In the genomic region with DNA sequence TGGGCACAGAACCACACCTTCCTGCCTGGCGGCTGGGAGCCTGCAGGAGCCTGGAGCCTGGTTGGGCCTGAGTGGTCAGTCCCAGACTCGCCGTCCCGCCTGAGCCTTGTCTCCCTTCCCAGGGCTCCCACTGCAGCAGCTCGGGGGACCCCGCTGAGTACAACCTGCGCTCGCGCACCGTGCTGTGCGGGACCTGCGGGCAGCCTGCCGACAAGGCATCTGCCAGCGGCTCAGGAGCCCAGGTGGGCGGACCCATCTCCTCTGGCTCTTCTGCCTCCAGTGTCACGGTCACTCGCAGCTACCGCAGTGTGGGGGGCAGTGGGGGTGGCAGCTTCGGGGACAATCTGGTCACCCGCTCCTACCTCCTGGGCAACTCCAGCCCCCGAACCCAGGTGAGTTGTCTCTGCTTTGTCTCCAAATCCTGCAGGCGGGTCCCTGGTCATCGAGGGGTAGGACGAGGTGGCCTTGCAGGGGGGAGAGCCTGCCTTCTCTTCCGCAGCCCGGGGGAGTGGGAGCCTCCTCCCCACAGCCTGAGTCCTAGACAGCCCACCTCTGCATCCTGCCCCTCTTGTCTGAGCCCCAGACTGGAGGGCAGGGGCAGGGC, we compare ENCODE assay signal across 27 cellular contexts. TPM values are rescaled to one million over a fixed set of nuclear protein-coding genes. Genes with fewer than 3 reads are reported as not detected.
DNase-seq lines count a peak whose midpoint lies in the region; ATAC-seq, FAIRE-seq and TF ChIP-seq lines count a peak whose summit lies in the region.
"Had no signal": no experiment of that assay in that cellular context is flagged by ENCODE, and none has a peak within 500 bp of the region (broad histone marks: within the 10 kb centered on the region; RNA-seq: fewer than 3 reads in every experiment).

No MANE protein-coding gene starts in this region.

- no peak for TF ChIP-seq EP300 in K562 (IDR thresholded peaks at IDR 0.05; ENCODE audit: low read length)

- H3K18ac ChIP-seq in neuronal stem cell (ENCODE audit: low read length), result peak overlapping the region; percentile 21

- CTCF ChIA-PET in K562 (lab: Yijun Ruan, JAX; ENCODE audit: low intra/inter-chr PET ratio), result no interaction called here
- CTCF ChIA-PET in activated CD4-positive, alpha-beta memory T cell treated with anti-CD3 and anti-CD28 coated beads for 36 hours (lab: Charles Lee), result interaction anchor here (1.4 to 18.7 kb wide), 3 partner anchors 8 to 87 kb away, joined by 3 to 310 read pairs (median 4); no protein-coding TSS in a partner anchor

- H3K36me3 ChIP-seq in K562 (ENCODE audit: control insufficient read depth, insufficient read depth, low read length), result peaks cover 60% of the 10 kb centered on the region; the same call in 2 of the 3 replicates
- peaks cover 49 to 74% of the 10 kb centered on the region in 2 donors for H3K36me3 ChIP-seq in neuronal stem cell (replicated peaks in 1 of 2; ENCODE audit: control insufficient read depth in 2 of 2, insufficient read depth in 2 of 2, low read length in 2 of 2)

- no peak for TF ChIP-seq CTCF in K562 (IDR thresholded peaks at IDR 0.05 in 2 of 3, conservative IDR thresholded peaks at IDR 0.05 in 1 of 3; ENCODE audit: insufficient read depth in 2 of 3, low read depth in 1 of 3, low read length in 3 of 3)

- no peak overlapping the region for H2BK5ac ChIP-seq in neuronal stem cell (ENCODE audit: low read length)

- H3K27me3 ChIP-seq in K562 (ENCODE audit: control insufficient read depth in 2 of 2, insufficient read depth in 2 of 2, low read length in 2 of 2) (no peaks in the 10 kb centered on the region), neuronal stem cell (ENCODE audit: control insufficient read depth in 3 of 3, insufficient read depth in 3 of 3, low read depth in 1 of 3, low read length in 3 of 3) (no peaks in the 10 kb centered on the region)
- H3K27me3 ChIP-seq: cardiac muscle cell, left lung had no signal

- H3K9me1 ChIP-seq in K562 (ENCODE audit: control insufficient read depth, insufficient read depth, low read length), result no peaks in the 10 kb centered on the region

- H3K14ac ChIP-seq in neuronal stem cell (ENCODE audit: low read length), result no peak overlapping the region

- in situ Hi-C loops in K562 (cut with MboI), result no loop called here

- no peaks in the 10 kb centered on the region for H3K4me1 Mint-ChIP-seq in activated CD4-positive, alpha-beta memory T cell treated with anti-CD3 and anti-CD28 coated beads for 36 hours (ENCODE audit: low read depth)
- H3K4me1 Mint-ChIP-seq: immature natural killer cell had no signal

- ATAC-seq in K562 (no peak), HG02798 (IDR thresholded peaks at IDR 0.05; ENCODE audit: poor library complexity, unreplicated experiment) (no peak), GM19023 (IDR thresholded peaks at IDR 0.05; ENCODE audit: unreplicated experiment) (no peak)
- ATAC-seq: activated CD8-positive, alpha-beta T cell treated with anti-CD3 and anti-CD28 coated beads, Interleukin-2, amount 10 ng/mL, durations not matched to agents 7 days and 5 days; activated naive CD4-positive, alpha-beta T cell treated with anti-CD3 and anti-CD28 coated beads, Interleukin-2, amount 50 U/mL, for 72 hours; left lung; psoas muscle had no signal

- H4K91ac ChIP-seq in neuronal stem cell (ENCODE audit: low read depth, low read length, poor library complexity), result no peak overlapping the region

- no peak for TF ChIP-seq RAD21 in K562 (CRISPR knock-in tag; conservative IDR thresholded peaks at IDR 0.05 in 1 of 2, IDR thresholded peaks at IDR 0.05 in 1 of 2)

- H2BK15ac ChIP-seq in neuronal stem cell (ENCODE audit: low read length), result no peak overlapping the region

- peak; percentile 48 for TF ChIP-seq POLR2A in GM12892 (IDR thresholded peaks at IDR 0.05; ENCODE audit: low read depth, low read length)
- no peak for TF ChIP-seq POLR2A in K562 (conservative IDR thresholded peaks at IDR 0.05)

- H3K27ac Mint-ChIP-seq in activated CD4-positive, alpha-beta memory T cell treated with anti-CD3 and anti-CD28 coated beads for 36 hours, result no peak overlapping the region
- H3K27ac Mint-ChIP-seq: activated CD8-positive, alpha-beta T cell treated with anti-CD3 and anti-CD28 coated beads, Interleukin-2, amount 10 ng/mL, durations not matched to agents 7 days and 5 days; activated T-helper 2 cell treated with anti-CD3 and anti-CD28 coated beads, Interferon-gamma antibody, Interleukin-2, Interleukin-4, amounts not matched to agents 10 μg/mL and 5 μg/mL and 100 μg/mL, durations not matched to agents 14 hours and 24 hours and 36 hours; immature natural killer cell had no signal

- H2BK120ac ChIP-seq in neuronal stem cell (ENCODE audit: low read depth, low read length), result no peak overlapping the region

- H2BK12ac ChIP-seq in neuronal stem cell (ENCODE audit: low read length), result no peak overlapping the region

- FAIRE-seq in GM12892 (lab: Jason Lieb, UNC), result no peak
- no peak for FAIRE-seq in K562 (lab: Jason Lieb, UNC)
- FAIRE-seq: endometrium, GM18507, urothelium cell line had no signal

- H3K27me3 Mint-ChIP-seq in activated CD4-positive, alpha-beta memory T cell treated with anti-CD3 and anti-CD28 coated beads for 36 hours, result no peaks in the 10 kb centered on the region

- no peaks in the 10 kb centered on the region for H3K9me3 ChIP-seq in K562 (replicated peaks; ENCODE audit: control insufficient read depth, insufficient read depth, low read depth, low read length)
- peaks cover 0 to 2% of the 10 kb centered on the region in 2 donors for H3K9me3 ChIP-seq in neuronal stem cell (replicated peaks in 1 of 2; ENCODE audit: control insufficient read depth in 2 of 2, insufficient read depth in 1 of 2, low read depth in 1 of 2, low read length in 2 of 2)
- H3K9me3 ChIP-seq: Caco-2, left lung, psoas muscle had no signal

- H3K4me3 ChIP-seq in K562, result no peak overlapping the region
- no peak overlapping the region for H3K4me3 ChIP-seq in neuronal stem cell (ENCODE audit: low read length in 2 of 2)
- H3K4me3 ChIP-seq: cardiac muscle cell, left lung, psoas muscle had no signal

- no peak for DNase-seq in GM12892 (ENCODE audit: insufficient read length)
- no peak for DNase-seq in K562 (ENCODE audit: extremely low read depth in 1 of 4, low spot score in 3 of 4)
- no peak for DNase-seq in neuronal stem cell (ENCODE audit: low spot score)
- no peak for DNase-seq in activated CD4-positive, alpha-beta memory T cell treated with anti-CD3 and anti-CD28 coated beads for 36 hours
- DNase-seq: activated CD4-positive, alpha-beta T cell treated with anti-CD3 and anti-CD28 coated beads for 1 hour; activated CD8-positive, alpha-beta T cell treated with anti-CD3 and anti-CD28 coated beads, Interleukin-2, amount 10 ng/mL, durations not matched to agents 7 days and 5 days; C1 segment of cervical spinal cord; Caco-2; dermis blood vessel endothelial cell; DMS79 treated with DMSO at 0.1 percent for 48 hours; immature natural killer cell; left lung; NCI-H1436 treated with DMSO at 0.1 percent for 48 hours; NCI-H446; NCI-H82; psoas muscle; stimulated activated naive CD4-positive, alpha-beta T cell had no signal

- H3K9ac ChIP-seq in K562 (ENCODE audit: insufficient read depth in 1 of 2, low read depth in 2 of 2, low read length in 2 of 2) (no peak overlapping the region; a peak in 1 of 4 replicates), neuronal stem cell (ENCODE audit: low read depth, low read length, poor library complexity) (no peak overlapping the region)
- H3K9ac ChIP-seq: KMS-11 had no signal

- H3K79me1 ChIP-seq in neuronal stem cell (ENCODE audit: low read depth, low read length), result peaks cover 1% of the 10 kb centered on the region

- WGBS in K562 (ENCODE audit: insufficient coverage, low coverage, missing lambda C conversion rate), result 95% methylated on average over 17 of the region's 26 CpGs
- no CpG with 5 or more reads among the region's 26 CpGs for WGBS in neuronal stem cell (ENCODE audit: extremely low coverage in 2 of 2, insufficient read length in 2 of 2, insufficient replicate concordance in 1 of 2), 2 donors

- no TSS peak for BruUV-seq in K562 (replicated peaks; lab: Mats Ljungman, UMichigan)

- H3K4me1 ChIP-seq in K562 (replicated peaks in 1 of 2; ENCODE audit: control insufficient read depth in 2 of 2, insufficient read depth in 2 of 2, low read length in 2 of 2), result peaks cover 0 to 23% of the 10 kb centered on the region in 2 experiments; a peak in 2 of 5 replicates
- no peaks in the 10 kb centered on the region for H3K4me1 ChIP-seq in neuronal stem cell (ENCODE audit: control insufficient read depth in 2 of 2, insufficient read depth in 1 of 2, low read depth in 1 of 2, low read length in 2 of 2)
- H3K4me1 ChIP-seq: Caco-2, left lung had no signal

- H3K4me2 ChIP-seq in K562 (ENCODE audit: insufficient read depth, low read length) (no peak overlapping the region), neuronal stem cell (ENCODE audit: insufficient read depth, low read length, poor library complexity, severe bottlenecking) (no peak overlapping the region)
- H3K4me2 ChIP-seq: KMS-11 had no signal

- POLR2A ChIA-PET in K562 (lab: Yijun Ruan, JAX), result interaction anchor here (0.6 to 0.7 kb wide), 2 partner anchors 14 to 22 kb away, joined by 3 read pairs; no protein-coding TSS in a partner anchor
- POLR2A ChIA-PET in activated CD4-positive, alpha-beta memory T cell treated with anti-CD3 and anti-CD28 coated beads for 36 hours (lab: Charles Lee), result no interaction called here

- H2AFZ ChIP-seq in K562 (ENCODE audit: low read depth, low read length) (no peak overlapping the region), neuronal stem cell (ENCODE audit: low read length) (no peak overlapping the region)

- no peaks in the 10 kb centered on the region for H3K9me3 Mint-ChIP-seq in activated CD4-positive, alpha-beta memory T cell treated with anti-CD3 and anti-CD28 coated beads for 36 hours
- H3K9me3 Mint-ChIP-seq: activated naive CD4-positive, alpha-beta T cell treated with anti-CD3 and anti-CD28 coated beads, Interleukin-2, amount 50 U/mL, for 72 hours; activated T-helper 2 cell treated with anti-CD3 and anti-CD28 coated beads, Interferon-gamma antibody, Interleukin-2, Interleukin-4, amounts not matched to agents 10 μg/mL and 5 μg/mL and 100 μg/mL, durations not matched to agents 14 hours and 24 hours and 36 hours; immature natural killer cell had no signal

- no peak overlapping the region for H2AK5ac ChIP-seq in neuronal stem cell (ENCODE audit: low read depth, low read length)

- intact Hi-C loops in K562 (cut with micrococcal nuclease), result no loop called here
- intact Hi-C loops in activated CD4-positive, alpha-beta memory T cell treated with anti-CD3 and anti-CD28 coated beads for 36 hours (cut with micrococcal nuclease), result no loop called here

- H3K4ac ChIP-seq in neuronal stem cell (ENCODE audit: low read length), result no peak overlapping the region

- no peaks in the 10 kb centered on the region for H3K79me2 ChIP-seq in K562 (ENCODE audit: control insufficient read depth, insufficient read depth, low read length)

- H4K20me1 ChIP-seq in K562 (replicated peaks; ENCODE audit: control insufficient read depth, insufficient read depth, low read length), result 0 out of 2 replicates have a peak, but pooled peaks cover 9% of the 10 kb centered on the region

- no peak overlapping the region for H3K23ac ChIP-seq in neuronal stem cell (ENCODE audit: low read depth, low read length, poor library complexity)

- H4K8ac ChIP-seq in neuronal stem cell (ENCODE audit: low read depth, low read length), result no peak overlapping the region

- H3K27ac ChIP-seq in K562 (ENCODE audit: extremely low read depth, low read depth, low read length) (no peak overlapping the region), neuronal stem cell (replicated peaks; ENCODE audit: low read length) (no peak overlapping the region)
- H3K27ac ChIP-seq: cardiac muscle cell, KMS-11, left lung, psoas muscle had no signal

- H3K36me3 Mint-ChIP-seq in activated CD4-positive, alpha-beta memory T cell treated with anti-CD3 and anti-CD28 coated beads for 36 hours, result peaks cover 36% of the 10 kb centered on the region
- H3K36me3 Mint-ChIP-seq: immature natural killer cell had no signal

- no peak overlapping the region for H3K4me3 Mint-ChIP-seq in activated CD4-positive, alpha-beta memory T cell treated with anti-CD3 and anti-CD28 coated beads for 36 hours
- H3K4me3 Mint-ChIP-seq: activated CD8-positive, alpha-beta T cell treated with anti-CD3 and anti-CD28 coated beads, Interleukin-2, amount 10 ng/mL, durations not matched to agents 7 days and 5 days; immature natural killer cell had no signal

RNA-seq across cellular contexts. Expression of a gene that starts 14.9 kb away (rescaled TPM):
- 19.0 TPM for polyA plus RNA-seq in GM12892 (2012; ENCODE audit: missing spikeins)
- total RNA-seq in K562 (2011; cell fraction: chromatin; rRNA removed; ENCODE audit: low replicate concordance), result 2.6 and 4.3 TPM in 2 replicates
- 3.5 and 4.1 TPM in 2 replicates for total RNA-seq in K562 (2011; cell fraction: nucleolus; rRNA removed)
- total RNA-seq in K562 (2011; cell fraction: nucleoplasm; rRNA removed), result 3.1 and 4.4 TPM in 2 replicates
- total RNA-seq in K562 (2014; rRNA removed) (0.45 and 0.49 TPM in 2 replicates), K562 (2014; rRNA removed; fragmentation: Illumina TruSeq; extraction: Trizol) (0.38 and 0.40 TPM in 2 replicates), K562 (2015; rRNA removed; fragmentation: Illumina TruSeq; extraction: Trizol) (0.40 and 0.72 TPM in 2 replicates), K562 (2021) (1.4 and 1.9 TPM in 2 replicates)
- polyA plus RNA-seq in K562 (2011; rRNA removed) (1.7 and 3.2 TPM in 2 replicates), K562 (2014; fragmentation: Illumina TruSeq; extraction: Trizol) (0.79 and 1.1 TPM in 2 replicates), K562 (2014; fragmentation: Nextera tagmentation; extraction: Ambion mirVana) (under 1 TPM; 0.04 to 0.06 TPM), K562 (2014; rRNA removed) (1.0 and 1.5 TPM in 2 replicates)
- polyA plus RNA-seq in K562 (2011; cell fraction: cytosol; rRNA removed), result 2.0 and 2.8 TPM in 2 replicates
- polyA plus RNA-seq in K562 (2011; cell fraction: nucleus; rRNA removed), result 15.5 and 18.8 TPM in 2 replicates
- 0.77 and 2.6 TPM in 2 replicates for polyA plus RNA-seq in K562 (2012)
- polyA minus RNA-seq in K562 (2011; rRNA and poly(A)+ RNA removed), result 0.53 and 0.96 TPM in 2 replicates
- polyA minus RNA-seq in K562 (2011; cell fraction: cytosol; rRNA and poly(A)+ RNA removed), result 1.7 and 2.1 TPM in 2 replicates
- polyA minus RNA-seq in K562 (2011; cell fraction: nucleus; rRNA and poly(A)+ RNA removed), result 1.3 and 2.0 TPM in 2 replicates
- polyA plus RNA-seq in neuronal stem cell (2013, experiment 1 of 2), result 4.4 TPM
- 4.5 TPM for polyA plus RNA-seq in neuronal stem cell (2013, experiment 2 of 2)
- 10 to 100 TPM; 68.2 to 75.1 TPM for total RNA-seq in activated CD4-positive, alpha-beta memory T cell treated with anti-CD3 and anti-CD28 coated beads for 36 hours

RNA-seq across cellular contexts. Expression of a gene that starts 24.0 kb away (rescaled TPM):
- 109 TPM for polyA plus RNA-seq in GM12892 (2012; ENCODE audit: missing spikeins)
- total RNA-seq in K562 (2011; cell fraction: chromatin; rRNA removed; ENCODE audit: low replicate concordance), result 84.8 and 209 TPM in 2 replicates
- 154 and 172 TPM in 2 replicates for total RNA-seq in K562 (2011; cell fraction: nucleolus; rRNA removed)
- 95.4 and 117 TPM in 2 replicates for total RNA-seq in K562 (2011; cell fraction: nucleoplasm; rRNA removed)
- total RNA-seq in K562 (2014; rRNA removed) (250 and 267 TPM in 2 replicates), K562 (2014; rRNA removed; fragmentation: Illumina TruSeq; extraction: Trizol) (41.3 and 44.0 TPM in 2 replicates), K562 (2015; rRNA removed; fragmentation: Illumina TruSeq; extraction: Trizol) (89.1 and 97.7 TPM in 2 replicates), K562 (2021) (347 and 354 TPM in 2 replicates)
- polyA plus RNA-seq in K562 (2011; rRNA removed) (88.2 and 129 TPM in 2 replicates), K562 (2014; fragmentation: Illumina TruSeq; extraction: Trizol) (77.1 and 104 TPM in 2 replicates), K562 (2014; fragmentation: Nextera tagmentation; extraction: Ambion mirVana) (1 to 10 TPM in 1 of 2 experiments, under 1 TPM in 1; 1.00 to 4.5 TPM), K562 (2014; rRNA removed) (123 and 166 TPM in 2 replicates)
- 116 and 274 TPM in 2 replicates for polyA plus RNA-seq in K562 (2011; cell fraction: cytosol; rRNA removed)
- 154 and 164 TPM in 2 replicates for polyA plus RNA-seq in K562 (2011; cell fraction: nucleus; rRNA removed)
- polyA plus RNA-seq in K562 (2012), result 193 TPM in 2 replicates
- polyA minus RNA-seq in K562 (2011; rRNA and poly(A)+ RNA removed), result 104 and 109 TPM in 2 replicates
- 151 and 176 TPM in 2 replicates for polyA minus RNA-seq in K562 (2011; cell fraction: cytosol; rRNA and poly(A)+ RNA removed)
- 47.4 and 69.6 TPM in 2 replicates for polyA minus RNA-seq in K562 (2011; cell fraction: nucleus; rRNA and poly(A)+ RNA removed)
- polyA plus RNA-seq in neuronal stem cell (2013, experiment 1 of 2), result 28.6 TPM
- 29.9 TPM for polyA plus RNA-seq in neuronal stem cell (2013, experiment 2 of 2)
- total RNA-seq in activated CD4-positive, alpha-beta memory T cell treated with anti-CD3 and anti-CD28 coated beads for 36 hours, result 100 to 1,000 TPM; 210 to 211 TPM

RNA-seq across cellular contexts. Expression of a gene that starts 55.4 kb away (rescaled TPM):
- polyA plus RNA-seq in GM12892 (2012; ENCODE audit: missing spikeins), result 13.9 TPM
- total RNA-seq in K562 (2011; cell fraction: chromatin; rRNA removed; ENCODE audit: low replicate concordance), result 27.5 and 49.0 TPM in 2 replicates
- 26.7 and 31.0 TPM in 2 replicates for total RNA-seq in K562 (2011; cell fraction: nucleolus; rRNA removed)
- 35.9 and 47.6 TPM in 2 replicates for total RNA-seq in K562 (2011; cell fraction: nucleoplasm; rRNA removed)
- total RNA-seq in K562 (2014; rRNA removed) (9.0 and 13.9 TPM in 2 replicates), K562 (2014; rRNA removed; fragmentation: Illumina TruSeq; extraction: Trizol) (11.9 and 12.2 TPM in 2 replicates), K562 (2015; rRNA removed; fragmentation: Illumina TruSeq; extraction: Trizol) (12.2 and 12.5 TPM in 2 replicates), K562 (2021) (12.7 and 16.2 TPM in 2 replicates)
- polyA plus RNA-seq in K562 (2011; rRNA removed) (21.8 and 27.7 TPM in 2 replicates), K562 (2014; fragmentation: Illumina TruSeq; extraction: Trizol) (22.8 and 25.2 TPM in 2 replicates), K562 (2014; fragmentation: Nextera tagmentation; extraction: Ambion mirVana) (1 to 10 TPM; 4.4 to 7.5 TPM), K562 (2014; rRNA removed) (11.2 and 12.8 TPM in 2 replicates)
- polyA plus RNA-seq in K562 (2011; cell fraction: cytosol; rRNA removed), result 18.8 and 22.8 TPM in 2 replicates
- polyA plus RNA-seq in K562 (2011; cell fraction: nucleus; rRNA removed), result 22.5 and 23.8 TPM in 2 replicates
- polyA plus RNA-seq in K562 (2012), result 8.6 and 12.8 TPM in 2 replicates
- polyA minus RNA-seq in K562 (2011; rRNA and poly(A)+ RNA removed), result 22.9 and 29.2 TPM in 2 replicates
- 9.1 and 11.3 TPM in 2 replicates for polyA minus RNA-seq in K562 (2011; cell fraction: cytosol; rRNA and poly(A)+ RNA removed)
- polyA minus RNA-seq in K562 (2011; cell fraction: nucleus; rRNA and poly(A)+ RNA removed), result 7.4 and 9.0 TPM in 2 replicates
- polyA plus RNA-seq in neuronal stem cell (2013, experiment 1 of 2), result 10.9 TPM
- polyA plus RNA-seq in neuronal stem cell (2013, experiment 2 of 2), result 11.6 TPM
- 10 to 100 TPM; 61.3 to 62.2 TPM for total RNA-seq in activated CD4-positive, alpha-beta memory T cell treated with anti-CD3 and anti-CD28 coated beads for 36 hours

RNA-seq across cellular contexts. Expression of a gene that starts 56.2 kb away (rescaled TPM):
- polyA plus RNA-seq in GM12892 (2012; ENCODE audit: missing spikeins), result 2.3 TPM
- total RNA-seq in K562 (2011; cell fraction: chromatin; rRNA removed; ENCODE audit: low replicate concordance), result 4.5 and 10.4 TPM in 2 replicates
- total RNA-seq in K562 (2011; cell fraction: nucleolus; rRNA removed), result 5.4 and 5.8 TPM in 2 replicates
- total RNA-seq in K562 (2011; cell fraction: nucleoplasm; rRNA removed), result 5.7 and 7.9 TPM in 2 replicates
- total RNA-seq in K562 (2014; rRNA removed), result 7.3 and 8.0 TPM in 2 replicates
- 4.2 and 4.4 TPM in 2 replicates for total RNA-seq in K562 (2014; rRNA removed; fragmentation: Illumina TruSeq; extraction: Trizol)
- 4.7 and 5.1 TPM in 2 replicates for total RNA-seq in K562 (2015; rRNA removed; fragmentation: Illumina TruSeq; extraction: Trizol)
- 13.7 and 14.5 TPM in 2 replicates for total RNA-seq in K562 (2021)
- 5.2 and 9.0 TPM in 2 replicates for polyA plus RNA-seq in K562 (2011; rRNA removed)
- 11.1 and 12.3 TPM in 2 replicates for polyA plus RNA-seq in K562 (2011; cell fraction: cytosol; rRNA removed)
- 14.4 and 17.6 TPM in 2 replicates for polyA plus RNA-seq in K562 (2011; cell fraction: nucleus; rRNA removed)
- 3.8 and 8.5 TPM in 2 replicates for polyA plus RNA-seq in K562 (2012)
- polyA plus RNA-seq in K562 (2014; fragmentation: Illumina TruSeq; extraction: Trizol), result 9.2 and 10.1 TPM in 2 replicates
- under 1 TPM; 0.36 to 0.37 TPM for polyA plus RNA-seq in K562 (2014; fragmentation: Nextera tagmentation; extraction: Ambion mirVana)
- 8.7 and 11.0 TPM in 2 replicates for polyA plus RNA-seq in K562 (2014; rRNA removed)
- polyA minus RNA-seq in K562 (2011; rRNA and poly(A)+ RNA removed), result 5.8 and 6.9 TPM in 2 replicates
- polyA minus RNA-seq in K562 (2011; cell fraction: cytosol; rRNA and poly(A)+ RNA removed), result 10.8 and 15.0 TPM in 2 replicates
- 2.6 and 5.0 TPM in 2 replicates for polyA minus RNA-seq in K562 (2011; cell fraction: nucleus; rRNA and poly(A)+ RNA removed)
- polyA plus RNA-seq in neuronal stem cell (2013, experiment 1 of 2), result 72.9 TPM
- polyA plus RNA-seq in neuronal stem cell (2013, experiment 2 of 2), result 75.1 TPM
- total RNA-seq in activated CD4-positive, alpha-beta memory T cell treated with anti-CD3 and anti-CD28 coated beads for 36 hours, result under 1 TPM; 0.43 to 0.51 TPM
- total RNA-seq: T-helper 1 cell treated with Interleukin-12 subunit alpha and Interleukin-12 subunit beta and Interleukin-4 antibody, amounts not matched to agents 30 ng/mL and 1 ng/mL, for 36 hours had no signal
- polyA plus RNA-seq: immature natural killer cell had no signal

Comparison
In these comparisons a context has a peak if more than half of its experiments do, and no peak if none do; other contexts are left out.
1. RNA of a gene that starts 14.9 kb away (total RNA-seq): 68.2 to 75.1 TPM in activated CD4-positive, alpha-beta memory T cell treated with anti-CD3 and anti-CD28 coated beads for 36 hours; 0.38 to 4.4 TPM in K562; every median in the first group is over 10 times any median in the second.